16 cellular contexts compared by ENCODE assay signal in genomic region chr11:1348748-1349073, GRCh38.
"Had no signal": no experiment of that assay in that cellular context is flagged by ENCODE, and none has a peak within 500 bp of the region (broad histone marks: within the 10 kb centered on the region; RNA-seq: fewer than 3 reads in every experiment).

No MANE protein-coding gene starts in this region.

- H3K9me3 ChIP-seq: left ventricle myocardium inferior, lower lobe of right lung, suprapubic skin, thyroid gland had no signal

- H3K4me1 Mint-ChIP-seq: central memory CD8-positive, alpha-beta T cell had no signal

- H3K27ac Mint-ChIP-seq: memory B cell, mesothelial cell of epicardium, natural killer cell had no signal

- H3K9me3 Mint-ChIP-seq: central memory CD8-positive, alpha-beta T cell; memory B cell; mesothelial cell of epicardium; natural killer cell had no signal

- H3K4me1 ChIP-seq: foreskin keratinocyte, left ventricle myocardium inferior, lower lobe of right lung, parathyroid adenoma, suprapubic skin, thyroid gland had no signal

- H3K4me2 ChIP-seq: hepatocyte had no signal

- H3K4me3 Mint-ChIP-seq: central memory CD8-positive, alpha-beta T cell; memory B cell; mesothelial cell of epicardium; natural killer cell had no signal

- H2AFZ ChIP-seq: hepatocyte, parathyroid adenoma had no signal

- ATAC-seq: foreskin keratinocyte, left cardiac atrium, lower lobe of right lung had no signal

- H3K9ac ChIP-seq: parathyroid adenoma had no signal

- H3K27me3 ChIP-seq: hepatocyte, thyroid gland had no signal

- H3K79me2 ChIP-seq: hepatocyte, parathyroid adenoma had no signal

- H3K4me3 ChIP-seq: hepatocyte, left ventricle myocardium inferior, lower lobe of right lung, skin epidermis, suprapubic skin, thyroid gland had no signal

- H3K36me3 Mint-ChIP-seq: mesothelial cell of epicardium, natural killer cell had no signal

- H3K27ac ChIP-seq: foreskin keratinocyte, hepatocyte, left ventricle myocardium inferior, lower lobe of right lung, parathyroid adenoma, skin epidermis, suprapubic skin, thyroid gland had no signal

- H3K36me3 ChIP-seq: left ventricle myocardium inferior, lower lobe of right lung, suprapubic skin, thyroid gland had no signal

- DNase-seq: erythroblast; foreskin keratinocyte; kidney; left cardiac atrium; left ventricle myocardium inferior; lower lobe of right lung; natural killer cell; stimulated activated naive CD4-positive, alpha-beta T cell; thyroid gland had no signal
